ENCODE assay signal across 8 cellular contexts in the genomic region with DNA sequence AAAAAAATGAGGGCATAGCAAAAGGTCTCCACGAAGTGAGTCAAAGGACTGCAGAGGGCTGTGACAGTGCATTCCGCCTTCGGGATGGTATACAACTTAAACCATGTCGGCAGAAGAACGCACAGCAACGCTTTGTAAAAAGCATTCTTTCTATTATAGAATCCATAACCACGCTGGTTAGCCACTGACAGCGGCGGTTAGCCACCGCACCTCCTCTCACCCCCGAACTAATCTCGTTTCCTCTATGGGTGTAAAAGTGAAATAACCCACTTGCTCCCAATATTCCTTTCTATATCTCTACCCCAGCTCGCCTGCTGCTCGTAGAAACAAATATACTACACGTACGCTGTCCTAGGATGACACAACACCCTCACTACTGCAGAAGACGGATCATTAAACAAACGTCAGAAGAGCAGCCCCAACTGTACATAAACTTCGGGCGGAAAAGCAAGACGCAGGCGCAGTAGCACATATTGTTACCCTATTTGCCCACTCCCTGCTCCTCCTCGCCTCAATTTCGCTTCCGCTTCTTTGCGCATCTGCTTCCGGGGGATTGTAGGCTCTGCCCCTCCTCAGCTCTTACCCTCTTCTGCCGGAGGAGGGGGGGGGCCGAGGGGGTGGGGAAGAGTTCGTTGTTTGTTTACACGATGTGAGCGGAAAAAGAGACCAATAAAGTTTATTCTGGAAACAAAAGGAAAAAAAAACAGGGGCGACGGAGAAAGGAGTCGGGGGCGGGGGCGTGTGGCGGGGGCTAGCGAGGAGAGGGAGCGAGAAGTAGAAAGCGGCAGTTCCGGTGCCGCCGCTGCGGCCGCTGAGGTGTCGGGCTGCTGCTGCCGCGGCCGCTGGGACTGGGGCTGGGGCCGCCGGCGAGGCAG. TPM values are rescaled to one million over a fixed set of nuclear protein-coding genes. Genes with fewer than 3 reads are reported as not detected.
DNase-seq lines count a peak whose midpoint lies in the region; ATAC-seq and TF ChIP-seq lines count a peak whose summit lies in the region.

A gene (plus strand): TSS at position 787 of the 875 bp plus-strand sequence. CDS start 50,469 bp downstream, outside the sequence.

- no peaks in the 10 kb centered on the region for H3K36me3 Mint-ChIP-seq in activated naive CD8-positive, alpha-beta T cell treated with anti-CD3 and anti-CD28 coated beads, Interleukin-2, amount 50 U/mL, for 24 hours (ENCODE audit: low read depth)
- H3K36me3 Mint-ChIP-seq in type B pancreatic cell, result no peaks in the 10 kb centered on the region

- TF ChIP-seq POLR2A in heart left ventricle (IDR thresholded peaks at IDR 0.05), result peak in 1 of 2 donors; percentile 77

- H3K27ac ChIP-seq in heart left ventricle, result peak within 1 kb of the TSS; percentile 94 to 99 (median 98)

- H3K4me3 ChIP-seq in GM12865 (ENCODE audit: low read depth, low read length) (peak within 1 kb of the TSS; percentile 82), heart left ventricle (peak within 1 kb of the TSS; percentile 83 to 97 (median 88))

- peaks cover 4% of the 10 kb centered on the region for H3K27me3 Mint-ChIP-seq in activated naive CD8-positive, alpha-beta T cell treated with anti-CD3 and anti-CD28 coated beads, Interleukin-2, amount 50 U/mL, for 24 hours
- no peaks in the 10 kb centered on the region for H3K27me3 Mint-ChIP-seq in type B pancreatic cell

- H3K9me3 Mint-ChIP-seq in activated naive CD8-positive, alpha-beta T cell treated with anti-CD3 and anti-CD28 coated beads, Interleukin-2, amount 50 U/mL, for 24 hours, result no peaks in the 10 kb centered on the region
- no peaks in the 10 kb centered on the region for H3K9me3 Mint-ChIP-seq in type B pancreatic cell

- no peaks in the 10 kb centered on the region for H3K9me3 ChIP-seq in heart left ventricle

- ATAC-seq in HG02763 (IDR thresholded peaks at IDR 0.05; ENCODE audit: unreplicated experiment) (peak; percentile 78), heart left ventricle (peak; percentile 97 to 99 (median 98))
- peak; percentile 84 for ATAC-seq in activated naive CD8-positive, alpha-beta T cell treated with anti-CD3 and anti-CD28 coated beads, Interleukin-2, amount 50 U/mL, for 24 hours

- intact Hi-C loops in heart left ventricle (cut with DNase I), result loop anchor here (2.0 to 10.0 kb wide), 14 partner anchors 39 to 414 kb away; a partner anchor contains a TSS

- H3K27ac Mint-ChIP-seq in activated naive CD8-positive, alpha-beta T cell treated with anti-CD3 and anti-CD28 coated beads, Interleukin-2, amount 50 U/mL, for 24 hours, result peak within 1 kb of the TSS; percentile 95
- peak within 1 kb of the TSS; percentile 97 for H3K27ac Mint-ChIP-seq in type B pancreatic cell

- peaks cover 0 to 39% (median 26%) of the 10 kb centered on the region in 12 donors for H3K4me1 ChIP-seq in heart left ventricle

- H3K4me1 Mint-ChIP-seq in activated naive CD8-positive, alpha-beta T cell treated with anti-CD3 and anti-CD28 coated beads, Interleukin-2, amount 50 U/mL, for 24 hours, result peaks cover 36% of the 10 kb centered on the region
- peaks cover 18% of the 10 kb centered on the region for H3K4me1 Mint-ChIP-seq in type B pancreatic cell (ENCODE audit: unreplicated experiment)

- no peak within 1 kb of the TSS for H3K4me3 Mint-ChIP-seq in activated naive CD8-positive, alpha-beta T cell treated with anti-CD3 and anti-CD28 coated beads, Interleukin-2, amount 50 U/mL, for 24 hours
- H3K4me3 Mint-ChIP-seq in type B pancreatic cell, result peak within 1 kb of the TSS; percentile 95

- no peaks in the 10 kb centered on the region for H3K27me3 ChIP-seq in heart left ventricle

- 0 to 1% (median 0%) methylated on average over 51 to 53 of the region's 53 CpGs for WGBS in heart left ventricle, 4 donors

- DNase-seq in GM12865 (ENCODE audit: low read depth), result peak; percentile 98
- peak; percentile 96 for DNase-seq in NCI-H1417 treated with DMSO at 0.1 percent for 48 hours (lab: John Stamatoyannopoulos, UW)
- peak; percentile 100 for DNase-seq in SW480 (ENCODE audit: low spot score)
- DNase-seq in activated naive CD8-positive, alpha-beta T cell treated with anti-CD3 and anti-CD28 coated beads, Interleukin-2, amount 50 U/mL, for 24 hours, result peak; percentile 88
- DNase-seq in heart left ventricle, result peak; percentile 94 to 97 (median 96)
- DNase-seq in pons (ENCODE audit: low spot score), result peak; percentile 100
- peak; percentile 87 for DNase-seq in type B pancreatic cell (ENCODE audit: extremely low spot score, unreplicated experiment)

- no peaks in the 10 kb centered on the region for H3K36me3 ChIP-seq in heart left ventricle

- TF ChIP-seq CTCF in GM12865 (IDR thresholded peaks at IDR 0.05; ENCODE audit: insufficient read depth, low read depth, low read length, missing control alignments) (no peak), heart left ventricle (IDR thresholded peaks at IDR 0.05) (no peak), type B pancreatic cell (conservative IDR thresholded peaks at IDR 0.05) (no peak)

RNA-seq across cellular contexts. Expression of the gene that starts here (rescaled TPM):
- total RNA-seq in heart left ventricle, result 10 to 100 TPM; 13.9 to 28.0 (median 21.4) TPM
- 10 to 100 TPM in 1 of 2 donors, 1 to 10 TPM in 1; 3.1 to 10.5 TPM for polyA plus RNA-seq in heart left ventricle
- total RNA-seq in type B pancreatic cell (ENCODE audit: low replicate concordance), result 16.0 and 17.6 TPM in 2 replicates

Comparison
In these comparisons a context has a peak if more than half of its experiments do, and no peak if none do; other contexts are left out.
1. Peak in every context shown above with its lines: DNase-seq, ATAC-seq, H3K4me3 ChIP-seq and H3K27ac ChIP-seq.